In genomic region chr1:10674222-10674621, GRCh38 we compare ENCODE assay signal across 16 cellular contexts.
A peak's percentile ranks its signal among the peaks of the same experiment; 100 is the strongest.
DNase-seq lines count a peak whose midpoint lies in the region; FAIRE-seq and TF ChIP-seq lines count a peak whose summit lies in the region.
"Had no signal": no experiment of that assay in that cellular context is flagged by ENCODE, and none has a peak within 500 bp of the region (broad histone marks: within the 10 kb centered on the region; RNA-seq: fewer than 3 reads in every experiment).

No MANE protein-coding gene starts in this region.

- H3K9ac ChIP-seq in H1 (replicated peaks in 1 of 4; ENCODE audit: extremely low read depth in 1 of 4, low read depth in 3 of 4, low read length in 3 of 4) (no peak overlapping the region), muscle layer of colon (ENCODE audit: low read length) (peak overlapping the region; percentile 39)

- H3K23ac ChIP-seq in H1 (ENCODE audit: insufficient read length), result no peak overlapping the region

- H3K4me2 ChIP-seq in H1 (ENCODE audit: insufficient read depth in 1 of 2, low read depth in 2 of 2, low read length in 2 of 2), result no peak overlapping the region

- no peak overlapping the region for H3K4me3 Mint-ChIP-seq in MCF 10A (ENCODE audit: unreplicated experiment)
- H3K4me3 Mint-ChIP-seq: CD8-positive, alpha-beta T cell had no signal

- no peaks in the 10 kb centered on the region for H3K9me3 ChIP-seq in breast epithelium
- H3K9me3 ChIP-seq in H1 (ENCODE audit: insufficient read depth in 2 of 2, low read depth in 1 of 2, low read length in 1 of 2), result no peaks in the 10 kb centered on the region
- no peaks in the 10 kb centered on the region for H3K9me3 ChIP-seq in muscle layer of colon (ENCODE audit: low read length)
- H3K9me3 ChIP-seq in transverse colon, result no peaks in the 10 kb centered on the region

- no peak overlapping the region for H2BK120ac ChIP-seq in H1 (replicated peaks; ENCODE audit: low read depth, low read length)

- no peak for FAIRE-seq in H1 (lab: Jason Lieb, UNC)
- FAIRE-seq: K562 had no signal

- H3K27ac ChIP-seq in breast epithelium, result peak overlapping the region; percentile 66 to 93
- H3K27ac ChIP-seq in H1 (ENCODE audit: low read depth, low read length), result no peak overlapping the region
- H3K27ac ChIP-seq in muscle layer of colon (ENCODE audit: low read depth, low read length), result peak overlapping the region; percentile 96
- peak overlapping the region; percentile 83 to 95 (median 94) for H3K27ac ChIP-seq in transverse colon
- H3K27ac ChIP-seq: RWPE1 had no signal

- intact Hi-C loops in breast epithelium (cut with DNase I; ENCODE audit: low total_unique reads) (loop anchor here (10.0 kb wide), 1 partner anchor 191 kb away; no protein-coding TSS in a partner anchor), MCF 10A (cut with micrococcal nuclease) (no loop called here), transverse colon (cut with DNase I; ENCODE audit: low total_unique reads) (no loop called here)

- 87% methylated on average over 14 of the region's 16 CpGs; no CpG with 5 or more reads in 1 of the 2 experiments for WGBS in H1 (ENCODE audit: extremely low coverage in 1 of 2, insufficient coverage in 1 of 2, insufficient read length in 1 of 2, insufficient replicate concordance in 2 of 2, low coverage in 1 of 2, low lambda C conversion rate in 2 of 2, missing lambda C conversion rate in 1 of 2), 2 experiments
- WGBS in transverse colon (ENCODE audit: low coverage in 1 of 2), 2 donors, result 79% methylated on average over 13 of the region's 16 CpGs; no CpG with 5 or more reads in 1 of the 2 donors

- no peak overlapping the region for H2AFZ ChIP-seq in H1 (ENCODE audit: low read length)

- no peak overlapping the region for H3K27ac Mint-ChIP-seq in MCF 10A (ENCODE audit: low read depth, unreplicated experiment)
- H3K27ac Mint-ChIP-seq: CD8-positive, alpha-beta T cell had no signal

- no peaks in the 10 kb centered on the region for H3K79me1 ChIP-seq in H1 (ENCODE audit: low read depth, low read length)

- POLR2A ChIA-PET in MCF 10A (lab: Yijun Ruan, JAX), result no interaction called here
- POLR2A ChIA-PET in H1 (lab: Charles Lee; ENCODE audit: partially characterized antibody), result interaction anchor here (0.8 kb wide), 1 partner anchor 23 kb away, joined by 3 read pairs; no protein-coding TSS in a partner anchor

- no peaks in the 10 kb centered on the region for H3K27me3 Mint-ChIP-seq in MCF 10A (ENCODE audit: insufficient read depth, unreplicated experiment)

- H4K20me1 ChIP-seq in H1 (replicated peaks in 1 of 2; ENCODE audit: control insufficient read depth in 1 of 2, insufficient read depth in 2 of 2, low read length in 2 of 2), result peaks cover 0 to under 1% of the 10 kb centered on the region in 2 experiments

- in situ Hi-C loops in transverse colon (cut with MboI; ENCODE audit: low pct_ligation_motif_present in 1 of 4, low pct_unique_long_range_greater_than_20kb in 1 of 4, low sequenced_read_pairs in 3 of 4), result no loop called here

- no peak overlapping the region for H2BK20ac ChIP-seq in H1 (ENCODE audit: low read length)

- no peak overlapping the region for H2BK15ac ChIP-seq in H1 (ENCODE audit: low read length)

- H4K91ac ChIP-seq in H1 (replicated peaks; ENCODE audit: insufficient read length, low read length), result no peak overlapping the region

- H3K56ac ChIP-seq in H1 (replicated peaks; ENCODE audit: insufficient read length, low read depth, low read length), result no peak overlapping the region

- no peaks in the 10 kb centered on the region for H3K79me2 ChIP-seq in H1 (ENCODE audit: control insufficient read depth in 1 of 2, insufficient read depth in 2 of 2, low read length in 2 of 2)

- TF ChIP-seq EP300 in H1 (IDR thresholded peaks at IDR 0.05; ENCODE audit: borderline replicate concordance in 1 of 2, low read depth in 2 of 2, low read length in 2 of 2) (no peak), transverse colon (IDR thresholded peaks at IDR 0.05; ENCODE audit: low read depth) (no peak)

- TF ChIP-seq POLR2A in breast epithelium (IDR thresholded peaks at IDR 0.05) (no peak), H1 (IDR thresholded peaks at IDR 0.05; ENCODE audit: control extremely low read depth in 1 of 2, low read depth in 2 of 2, low read length in 2 of 2) (no peak), transverse colon (IDR thresholded peaks at IDR 0.05) (no peak)

- H3K4me3 ChIP-seq in breast epithelium (no peak overlapping the region), H1 (ENCODE audit: extremely low read depth in 1 of 4, insufficient read depth in 2 of 4, low read depth in 3 of 4, low read length in 4 of 4) (no peak overlapping the region), muscle layer of colon (ENCODE audit: low read depth in 1 of 2, low read length in 2 of 2) (no peak overlapping the region), transverse colon (no peak overlapping the region)
- H3K4me3 ChIP-seq: K562 had no signal

- H2BK12ac ChIP-seq in H1 (ENCODE audit: low read depth, low read length), result 0 out of 2 replicates have a peak overlapping the region, but pooled peaks have one; percentile 50

- H3K14ac ChIP-seq in H1 (ENCODE audit: insufficient read length), result no peak overlapping the region

- no peak overlapping the region for H3K4ac ChIP-seq in H1 (replicated peaks; ENCODE audit: insufficient read length, low read depth, low read length)

- H3K23me2 ChIP-seq in H1 (ENCODE audit: low read depth, low read length), result no peaks in the 10 kb centered on the region

- no peak overlapping the region; the same call in 1 of the 2 replicates for H2BK5ac ChIP-seq in H1 (ENCODE audit: low read depth, low read length)

- H3K18ac ChIP-seq in H1 (ENCODE audit: extremely low read depth, low read length), result no peak overlapping the region

- 0 out of 2 replicates have a peak overlapping the region, but pooled peaks have one; percentile 7 for H2AK5ac ChIP-seq in H1 (ENCODE audit: low read depth, low read length)

- BruUV-seq in MCF 10A (replicated peaks; lab: Mats Ljungman, UMichigan), result no TSS peak

- H3K36me3 ChIP-seq in breast epithelium, result no peaks in the 10 kb centered on the region
- H3K36me3 ChIP-seq in H1 (ENCODE audit: control insufficient read depth in 2 of 4, insufficient read depth in 4 of 4, low read length in 3 of 4), result no peaks in the 10 kb centered on the region
- H3K36me3 ChIP-seq in muscle layer of colon (ENCODE audit: insufficient read depth, low read length), result no peaks in the 10 kb centered on the region
- no peaks in the 10 kb centered on the region for H3K36me3 ChIP-seq in transverse colon

- H3K27me3 ChIP-seq in breast epithelium, result no peaks in the 10 kb centered on the region
- no peaks in the 10 kb centered on the region for H3K27me3 ChIP-seq in H1 (replicated peaks in 1 of 4; ENCODE audit: control insufficient read depth in 3 of 4, extremely low read depth in 1 of 4, insufficient read depth in 3 of 4, low read length in 3 of 4)
- no peaks in the 10 kb centered on the region for H3K27me3 ChIP-seq in muscle layer of colon (ENCODE audit: control insufficient read depth in 1 of 2, insufficient read depth in 2 of 2, low read length in 2 of 2)
- H3K27me3 ChIP-seq in transverse colon, result no peaks in the 10 kb centered on the region

- no peaks in the 10 kb centered on the region for H3K9me3 Mint-ChIP-seq in MCF 10A (ENCODE audit: unreplicated experiment)
- H3K9me3 Mint-ChIP-seq: CD8-positive, alpha-beta T cell had no signal

- no peaks in the 10 kb centered on the region for H3K4me1 Mint-ChIP-seq in MCF 10A (ENCODE audit: insufficient read depth, unreplicated experiment)

- H4K8ac ChIP-seq in H1 (ENCODE audit: extremely low read depth, insufficient read depth, low read length), result no peak overlapping the region; the same call in 1 of the 2 replicates

- CTCF ChIA-PET in MCF 10A (lab: Yijun Ruan, JAX) (interaction anchor here (0.6 kb wide), 1 partner anchor 254 kb away, joined by 3 read pairs; no protein-coding TSS in a partner anchor), H1 (lab: Charles Lee; ENCODE audit: partially characterized antibody) (interaction anchor here (0.6 to 3.3 kb wide), 7 partner anchors 10 to 268 kb away, joined by 3 to 10 read pairs (median 3); no protein-coding TSS in a partner anchor)

- no peak overlapping the region for H4K5ac ChIP-seq in H1 (ENCODE audit: insufficient read length, low read depth, low read length)

- H3K4me1 ChIP-seq in breast epithelium (peaks cover 7% of the 10 kb centered on the region in 2 donors), H1 (replicated peaks in 1 of 4; ENCODE audit: control insufficient read depth in 3 of 4, insufficient read depth in 4 of 4, low read length in 3 of 4) (peaks cover 0 to 34% (median 23%) of the 10 kb centered on the region in 4 experiments; a peak in 6 of 7 replicates), muscle layer of colon (ENCODE audit: insufficient read depth, low read length) (peaks cover 94% of the 10 kb centered on the region), transverse colon (peaks cover 62 to 96% (median 76%) of the 10 kb centered on the region in 4 donors)

- TF ChIP-seq RAD21 in H1 (IDR thresholded peaks at IDR 0.05 in 1 of 2, conservative IDR thresholded peaks at IDR 0.05 in 1 of 2; ENCODE audit: low read depth in 2 of 2, low read length in 2 of 2), result no peak

- TF ChIP-seq CTCF in breast epithelium (IDR thresholded peaks at IDR 0.05), result no peak
- no peak for TF ChIP-seq CTCF in MCF 10A (IDR thresholded peaks at IDR 0.05; ENCODE audit: unreplicated experiment)
- TF ChIP-seq CTCF in H1 (IDR thresholded peaks at IDR 0.05; ENCODE audit: control extremely low read depth in 1 of 3, insufficient read depth in 1 of 3, low read depth in 1 of 3, low read length in 3 of 3), result no peak
- TF ChIP-seq CTCF in transverse colon (IDR thresholded peaks at IDR 0.05), result no peak

- peaks cover 6% of the 10 kb centered on the region for H3K36me3 Mint-ChIP-seq in MCF 10A (ENCODE audit: insufficient read depth, unreplicated experiment)
- H3K36me3 Mint-ChIP-seq: CD8-positive, alpha-beta T cell had no signal

- DNase-seq in breast epithelium (ENCODE audit: low spot score in 2 of 2) (no peak), MCF 10A (ENCODE audit: unreplicated experiment) (no peak), H1 (ENCODE audit: low read depth in 1 of 2, low spot score in 2 of 2) (no peak), transverse colon (no peak), glomerular visceral epithelial cell (ENCODE audit: extremely low spot score) (no peak), NCI-H1436 (lab: John Stamatoyannopoulos, UW) (no peak)
- no peak for DNase-seq in activated CD4-positive, CD25-positive, alpha-beta regulatory T cell treated with anti-CD3 and anti-CD28 coated beads, Interleukin-2, amount 50 U/mL, for 72 hours
- DNase-seq: 8988T; CD8-positive, alpha-beta T cell; HCEC 1CT; NCI-H1436 treated with DMSO at 0.1 percent for 48 hours; NCI-H2029 treated with DMSO at 0.1 percent for 48 hours; NCI-H446 treated with DMSO at 0.1 percent for 48 hours had no signal

TF ChIP-seq in H1, 55 proteins besides CTCF, POLR2A, EP300 and RAD21 (continues in another document):
- TF ChIP-seq SP1 (IDR thresholded peaks at IDR 0.05; ENCODE audit: low read depth, low read length), result no peak
- TF ChIP-seq BCL11A (IDR thresholded peaks at IDR 0.05; ENCODE audit: low read depth in 2 of 2, low read length in 2 of 2), result no peak
- no peak for TF ChIP-seq SRF (IDR thresholded peaks at IDR 0.05; ENCODE audit: low read depth, low read length)
- no peak for TF ChIP-seq ASH2L (IDR thresholded peaks at IDR 0.05; ENCODE audit: low read length)
- no peak for TF ChIP-seq EZH2 (IDR thresholded peaks at IDR 0.05; ENCODE audit: low read depth, low read length, severe bottlenecking)
- no peak for TF ChIP-seq POLR2AphosphoS5 (IDR thresholded peaks at IDR 0.05; ENCODE audit: low read depth, low read length)
